3 cellular contexts compared by ENCODE assay signal in genomic region chr4:3578052-3578451, GRCh38. TPM values are rescaled to one million over a fixed set of nuclear protein-coding genes. Genes with fewer than 3 reads are reported as not detected.
DNase-seq lines count a peak whose midpoint lies in the region; ATAC-seq, FAIRE-seq and TF ChIP-seq lines count a peak whose summit lies in the region.
"Not testable (repeated sequence)": the region's sequence is repeated elsewhere in the genome, so short reads cannot be mapped to it uniquely, and the experiment has no call there.

No MANE protein-coding gene starts in this region.

- H4K20me1 ChIP-seq in HepG2 (ENCODE audit: insufficient read depth, low read length) = not testable (repeated sequence)

- not testable (repeated sequence) for TF ChIP-seq RAD21 in HepG2 (CRISPR knock-in tag; IDR thresholded peaks at IDR 0.05)

- not testable (repeated sequence) for H3K27me3 ChIP-seq in HepG2 (ENCODE audit: control insufficient read depth in 1 of 2, insufficient read depth in 2 of 2, low read length in 2 of 2)

- H2AFZ ChIP-seq in HepG2 (ENCODE audit: low read length) = not testable (repeated sequence)

- not testable (repeated sequence) for H3K4me1 Mint-ChIP-seq in stimulated activated naive CD8-positive, alpha-beta T cell treated with anti-CD3 and anti-CD28 coated beads, Interleukin-15, Interleukin-2, amounts not matched to agents 100 ng/mL and 50 ng/mL, for 24 hours (ENCODE audit: low read depth)

- H3K4me3 ChIP-seq in HEK293 (ENCODE audit: low read depth, low read length); HepG2 (replicated peaks in 1 of 3; ENCODE audit: insufficient read depth in 1 of 3, low read depth in 2 of 3, low read length in 3 of 3): not testable (repeated sequence)

- ATAC-seq in HepG2 = not testable (repeated sequence)

- intact Hi-C loops in HepG2 (cut with micrococcal nuclease; ENCODE audit: unreplicated experiment) = not testable (repeated sequence)

- 27% methylated on average over 3 of the region's 3 CpGs for WGBS in HepG2 (ENCODE audit: low lambda C conversion rate)

- H3K9me3 ChIP-seq in HEK293 (ENCODE audit: control insufficient read depth, insufficient read depth, low read depth, low read length); HepG2 (ENCODE audit: low read length): not testable (repeated sequence)

- not testable (repeated sequence) for H3K27ac ChIP-seq in HEK293 (ENCODE audit: extremely low read depth, low read depth, low read length); HepG2 (ENCODE audit: extremely low read length, insufficient read depth, low read length)

- not testable (repeated sequence) for H3K4me3 Mint-ChIP-seq in stimulated activated naive CD8-positive, alpha-beta T cell treated with anti-CD3 and anti-CD28 coated beads, Interleukin-15, Interleukin-2, amounts not matched to agents 100 ng/mL and 50 ng/mL, for 24 hours

- H3K79me2 ChIP-seq in HepG2 (ENCODE audit: insufficient read depth, low read length) = not testable (repeated sequence)

- H3K9me3 Mint-ChIP-seq in stimulated activated naive CD8-positive, alpha-beta T cell treated with anti-CD3 and anti-CD28 coated beads, Interleukin-15, Interleukin-2, amounts not matched to agents 100 ng/mL and 50 ng/mL, for 24 hours = not testable (repeated sequence)

- FAIRE-seq in HepG2 (lab: Jason Lieb, UNC) = not testable (repeated sequence)

- not testable (repeated sequence) for DNase-seq in HepG2 (ENCODE audit: low spot score)

- TF ChIP-seq CTCF in HEK293 (tag by site-specific recombination; IDR thresholded peaks at IDR 0.05); HepG2 (CRISPR knock-in tag; IDR thresholded peaks at IDR 0.05): not testable (repeated sequence)

- H3K4me2 ChIP-seq in HepG2 (ENCODE audit: low read depth, low read length) = not testable (repeated sequence)

- TF ChIP-seq POLR2A in HepG2 (IDR thresholded peaks at IDR 0.05; ENCODE audit: insufficient read depth in 1 of 2, low read depth in 2 of 2, low read length in 2 of 2) = not testable (repeated sequence)

- peak overlapping the region; percentile 42 for H3K27ac Mint-ChIP-seq in stimulated activated naive CD8-positive, alpha-beta T cell treated with anti-CD3 and anti-CD28 coated beads, Interleukin-15, Interleukin-2, amounts not matched to agents 100 ng/mL and 50 ng/mL, for 24 hours

- not testable (repeated sequence) for H3K9ac ChIP-seq in HepG2 (ENCODE audit: insufficient read depth, low read depth, low read length)

- not testable (repeated sequence) for H3K36me3 ChIP-seq in HEK293 (ENCODE audit: control insufficient read depth in 2 of 2, insufficient read depth in 1 of 2, low read length in 2 of 2); HepG2 (replicated peaks in 1 of 2; ENCODE audit: control insufficient read depth in 1 of 2, insufficient read depth in 2 of 2, low read length in 2 of 2)

- peaks cover 11% of the 10 kb centered on the region for H3K27me3 Mint-ChIP-seq in stimulated activated naive CD8-positive, alpha-beta T cell treated with anti-CD3 and anti-CD28 coated beads, Interleukin-15, Interleukin-2, amounts not matched to agents 100 ng/mL and 50 ng/mL, for 24 hours

- POLR2A ChIA-PET in HEK293 (lab: Yijun Ruan, JAX); HepG2 (lab: Yijun Ruan, JAX): not testable (repeated sequence)

- not testable (repeated sequence) for BruUV-seq in HepG2 (replicated peaks; lab: Mats Ljungman, UMichigan)

- H3K4me1 ChIP-seq in HEK293 (ENCODE audit: control insufficient read depth, insufficient read depth, low read length) = not testable (repeated sequence)
- H3K4me1 ChIP-seq in HepG2 (ENCODE audit: insufficient read depth, low read length) = peaks cover 40% of the 10 kb centered on the region

- CTCF ChIA-PET in HEK293 (lab: Yijun Ruan, JAX); HepG2 (lab: Yijun Ruan, JAX; ENCODE audit: low intra/inter-chr PET ratio, low total read pairs): not testable (repeated sequence)

- H3K36me3 Mint-ChIP-seq in stimulated activated naive CD8-positive, alpha-beta T cell treated with anti-CD3 and anti-CD28 coated beads, Interleukin-15, Interleukin-2, amounts not matched to agents 100 ng/mL and 50 ng/mL, for 24 hours (ENCODE audit: low read depth) = not testable (repeated sequence)

- in situ Hi-C loops in HepG2 (cut with HindIII; ENCODE audit: extremely low pct_ligation_motif_present, low pct_unique_long_range_greater_than_20kb) = not testable (repeated sequence)

- TF ChIP-seq EP300 in HepG2 (IDR thresholded peaks at IDR 0.05; ENCODE audit: low read depth in 2 of 2, low read length in 2 of 2); HepG2 (CRISPR knock-in tag; IDR thresholded peaks at IDR 0.05; ENCODE audit: borderline replicate concordance): not testable (repeated sequence)

TF ChIP-seq in HEK293, 187 proteins besides CTCF, POLR2A, EP300 and RAD21:
- TF ChIP-seq ZNF366 (tag by site-specific recombination; conservative IDR thresholded peaks at IDR 0.05) = peak; percentile 93

TF ChIP-seq in HepG2, 621 proteins besides CTCF, POLR2A, EP300 and RAD21:
- TF ChIP-seq FOXP1 (IDR thresholded peaks at IDR 0.05) = 0 out of 2 replicates have a peak, but pooled peaks have one; percentile 1
- not testable (repeated sequence) for TF ChIP-seq FOXP1 (CRISPR knock-in tag; IDR thresholded peaks at IDR 0.05)

RNA-seq across cellular contexts. Expression of gene LRPAP1, which starts 45.8 kb away (rescaled TPM):
- 81.5 and 191 TPM in 2 replicates for total RNA-seq in HepG2 (2016; rRNA removed; fragmentation: Illumina TruSeq; extraction: Trizol)
- total RNA-seq in HepG2 (2016; cell fraction: cytosol; rRNA removed; fragmentation: Illumina TruSeq; extraction: Trizol; ENCODE audit: low read depth) = 13.6 and 13.8 TPM in 2 replicates
- total RNA-seq in HepG2 (2016; cell fraction: insoluble cytoplasmic fraction; rRNA removed; fragmentation: Illumina TruSeq; extraction: Trizol) = 74.4 and 198 TPM in 2 replicates
- total RNA-seq in HepG2 (2016; cell fraction: membrane; rRNA removed; fragmentation: Illumina TruSeq; extraction: Trizol) = 21.2 and 25.2 TPM in 2 replicates
- total RNA-seq in HepG2 (2016; cell fraction: nucleus; rRNA removed; fragmentation: Illumina TruSeq; extraction: Trizol) = 143 and 170 TPM in 2 replicates
- polyA plus RNA-seq in HepG2 (2011; rRNA removed) = 153 and 176 TPM in 2 replicates
- 149 and 180 TPM in 2 replicates for polyA plus RNA-seq in HepG2 (2011; cell fraction: cytosol; rRNA removed)
- 95.3 and 103 TPM in 2 replicates for polyA plus RNA-seq in HepG2 (2011; cell fraction: nucleus; rRNA removed)
- 118 TPM in 2 replicates for polyA plus RNA-seq in HepG2 (2012)
- polyA plus RNA-seq in HepG2 (2016; cell fraction: cytosol; fragmentation: Illumina TruSeq; extraction: Trizol; ENCODE audit: low read depth) = 23.9 and 25.8 TPM in 2 replicates
- polyA plus RNA-seq in HepG2 (2016; cell fraction: insoluble cytoplasmic fraction; fragmentation: Illumina TruSeq; extraction: Trizol; ENCODE audit: low read depth) = 64.4 and 77.4 TPM in 2 replicates
- 25.2 and 31.6 TPM in 2 replicates for polyA plus RNA-seq in HepG2 (2016; cell fraction: membrane; fragmentation: Illumina TruSeq; extraction: Trizol; ENCODE audit: low read depth)
- polyA plus RNA-seq in HepG2 (2016; cell fraction: nucleus; fragmentation: Illumina TruSeq; extraction: Trizol; ENCODE audit: insufficient read depth, low read depth) = 270 and 284 TPM in 2 replicates
- polyA minus RNA-seq in HepG2 (2011; rRNA and poly(A)+ RNA removed; ENCODE audit: low replicate concordance) = 32.2 and 52.3 TPM in 2 replicates
- 53.1 and 54.6 TPM in 2 replicates for polyA minus RNA-seq in HepG2 (2011; cell fraction: cytosol; rRNA and poly(A)+ RNA removed)
- polyA minus RNA-seq in HepG2 (2011; cell fraction: nucleus; rRNA and poly(A)+ RNA removed) = 24.3 and 25.0 TPM in 2 replicates
